Comparison of ENCODE assay signal across 1 cellular context in the genomic region with DNA sequence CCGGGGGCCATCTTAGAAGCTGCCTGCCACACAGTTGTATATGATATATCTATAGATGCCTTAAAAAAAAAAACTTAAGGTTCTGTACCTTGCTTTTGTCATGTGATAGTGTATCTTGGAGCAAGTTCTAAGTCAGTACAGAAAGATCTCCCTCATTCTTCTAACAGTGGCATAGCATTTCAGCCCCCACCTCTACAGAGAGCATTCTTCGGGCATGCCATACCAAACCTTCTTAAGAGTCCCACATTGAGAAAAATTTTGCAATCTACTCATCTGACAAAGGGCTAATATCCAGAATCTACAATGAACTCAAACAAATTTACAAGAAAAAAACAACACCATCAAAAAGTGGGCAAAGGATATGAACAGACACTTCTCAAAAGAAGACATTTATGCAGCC.
TF ChIP-seq lines count a peak whose summit lies in the region.

No MANE protein-coding gene starts in this region.

TF ChIP-seq in GM12878, 131 proteins besides CTCF, POLR2A, EP300 and RAD21:
- TF ChIP-seq RAD51 (IDR thresholded peaks at IDR 0.05) = peak; percentile 80
